Comparison of ENCODE assay signal across 2 cellular contexts in the genomic region with DNA sequence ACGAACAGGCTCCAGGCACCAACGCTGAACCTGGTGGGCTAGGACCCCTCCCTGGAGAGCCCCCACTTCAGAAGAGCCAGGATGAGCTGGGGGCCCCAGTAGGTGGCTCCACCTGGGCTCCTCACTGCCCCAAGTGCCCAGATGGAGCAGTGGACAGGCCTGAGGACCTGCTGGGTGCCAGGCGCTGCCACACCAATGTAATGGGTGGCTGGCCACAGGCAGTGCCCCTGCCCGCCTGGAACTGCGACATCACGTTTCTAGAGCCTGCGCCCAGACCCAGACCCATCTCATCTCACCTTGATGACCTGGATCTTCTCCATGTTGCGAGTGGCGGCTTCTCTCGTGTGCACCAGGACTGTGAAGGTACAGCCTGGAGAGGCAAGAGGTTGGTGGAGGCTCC.
A peak's percentile ranks its signal among the peaks of the same experiment; 100 is the strongest.
TF ChIP-seq lines count a peak whose summit lies in the region.

No MANE protein-coding gene starts in this region.

TF ChIP-seq in HCT116, 20 proteins besides CTCF, POLR2A, EP300 and RAD21:
- TF ChIP-seq, protein P1, sequence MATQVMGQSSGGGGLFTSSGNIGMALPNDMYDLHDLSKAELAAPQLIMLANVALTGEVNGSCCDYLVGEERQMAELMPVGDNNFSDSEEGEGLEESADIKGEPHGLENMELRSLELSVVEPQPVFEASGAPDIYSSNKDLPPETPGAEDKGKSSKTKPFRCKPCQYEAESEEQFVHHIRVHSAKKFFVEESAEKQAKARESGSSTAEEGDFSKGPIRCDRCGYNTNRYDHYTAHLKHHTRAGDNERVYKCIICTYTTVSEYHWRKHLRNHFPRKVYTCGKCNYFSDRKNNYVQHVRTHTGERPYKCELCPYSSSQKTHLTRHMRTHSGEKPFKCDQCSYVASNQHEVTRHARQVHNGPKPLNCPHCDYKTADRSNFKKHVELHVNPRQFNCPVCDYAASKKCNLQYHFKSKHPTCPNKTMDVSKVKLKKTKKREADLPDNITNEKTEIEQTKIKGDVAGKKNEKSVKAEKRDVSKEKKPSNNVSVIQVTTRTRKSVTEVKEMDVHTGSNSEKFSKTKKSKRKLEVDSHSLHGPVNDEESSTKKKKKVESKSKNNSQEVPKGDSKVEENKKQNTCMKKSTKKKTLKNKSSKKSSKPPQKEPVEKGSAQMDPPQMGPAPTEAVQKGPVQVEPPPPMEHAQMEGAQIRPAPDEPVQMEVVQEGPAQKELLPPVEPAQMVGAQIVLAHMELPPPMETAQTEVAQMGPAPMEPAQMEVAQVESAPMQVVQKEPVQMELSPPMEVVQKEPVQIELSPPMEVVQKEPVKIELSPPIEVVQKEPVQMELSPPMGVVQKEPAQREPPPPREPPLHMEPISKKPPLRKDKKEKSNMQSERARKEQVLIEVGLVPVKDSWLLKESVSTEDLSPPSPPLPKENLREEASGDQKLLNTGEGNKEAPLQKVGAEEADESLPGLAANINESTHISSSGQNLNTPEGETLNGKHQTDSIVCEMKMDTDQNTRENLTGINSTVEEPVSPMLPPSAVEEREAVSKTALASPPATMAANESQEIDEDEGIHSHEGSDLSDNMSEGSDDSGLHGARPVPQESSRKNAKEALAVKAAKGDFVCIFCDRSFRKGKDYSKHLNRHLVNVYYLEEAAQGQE (IDR thresholded peaks at IDR 0.05; ENCODE audit: low read depth): no peak
- TF ChIP-seq EGR1 (IDR thresholded peaks at IDR 0.05; ENCODE audit: low read depth) (no peak), SIN3A (IDR thresholded peaks at IDR 0.05; ENCODE audit: low read depth) (no peak), FOSL1 (IDR thresholded peaks at IDR 0.05; ENCODE audit: low read depth) (no peak), EZH2phosphoT487 (IDR thresholded peaks at IDR 0.05; ENCODE audit: borderline replicate concordance) (no peak), CEBPB (IDR thresholded peaks at IDR 0.05; ENCODE audit: low read depth) (no peak), JUND (IDR thresholded peaks at IDR 0.05) (no peak)

TF ChIP-seq in K562, 482 proteins besides CTCF, POLR2A, EP300 and RAD21:
- TF ChIP-seq SUPT5H (IDR thresholded peaks at IDR 0.05) (no peak), RBFOX2 (IDR thresholded peaks at IDR 0.05; ENCODE audit: low read depth, low read length) (peak; percentile 53; the same call in 1 of the 2 replicates), ZNF324 (CRISPR knock-in tag; IDR thresholded peaks at IDR 0.05) (no peak), SMAD3 (CRISPR knock-in tag; conservative IDR thresholded peaks at IDR 0.05) (no peak), NR2F6 (CRISPR knock-in tag; IDR thresholded peaks at IDR 0.05) (no peak), ZNF280A (IDR thresholded peaks at IDR 0.05; ENCODE audit: low read depth, partially characterized antibody) (no peak), MED1 (CRISPR knock-in tag; IDR thresholded peaks at IDR 0.05; ENCODE audit: borderline replicate concordance) (no peak), SAFB2 (IDR thresholded peaks at IDR 0.05; ENCODE audit: borderline replicate concordance, low read depth, low read length, severe bottlenecking) (no peak), SNRNP70 (optimal IDR thresholded peaks at IDR 0.05; ENCODE audit: low read depth, low read length) (no peak), HOXB6 (CRISPR knock-in tag; IDR thresholded peaks at IDR 0.05; ENCODE audit: borderline replicate concordance) (no peak), ARHGAP35 (IDR thresholded peaks at IDR 0.05; ENCODE audit: partially characterized antibody) (no peak), POLR2G (IDR thresholded peaks at IDR 0.05; ENCODE audit: low read depth, low read length) (peak; percentile 63), ZNF134 (CRISPR knock-in tag; conservative IDR thresholded peaks at IDR 0.05) (no peak)
- TF ChIP-seq, protein P2, sequence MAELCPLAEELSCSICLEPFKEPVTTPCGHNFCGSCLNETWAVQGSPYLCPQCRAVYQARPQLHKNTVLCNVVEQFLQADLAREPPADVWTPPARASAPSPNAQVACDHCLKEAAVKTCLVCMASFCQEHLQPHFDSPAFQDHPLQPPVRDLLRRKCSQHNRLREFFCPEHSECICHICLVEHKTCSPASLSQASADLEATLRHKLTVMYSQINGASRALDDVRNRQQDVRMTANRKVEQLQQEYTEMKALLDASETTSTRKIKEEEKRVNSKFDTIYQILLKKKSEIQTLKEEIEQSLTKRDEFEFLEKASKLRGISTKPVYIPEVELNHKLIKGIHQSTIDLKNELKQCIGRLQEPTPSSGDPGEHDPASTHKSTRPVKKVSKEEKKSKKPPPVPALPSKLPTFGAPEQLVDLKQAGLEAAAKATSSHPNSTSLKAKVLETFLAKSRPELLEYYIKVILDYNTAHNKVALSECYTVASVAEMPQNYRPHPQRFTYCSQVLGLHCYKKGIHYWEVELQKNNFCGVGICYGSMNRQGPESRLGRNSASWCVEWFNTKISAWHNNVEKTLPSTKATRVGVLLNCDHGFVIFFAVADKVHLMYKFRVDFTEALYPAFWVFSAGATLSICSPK (IDR thresholded peaks at IDR 0.05; ENCODE audit: borderline replicate concordance): no peak
